12 cellular contexts compared by ENCODE assay signal in the genomic region with DNA sequence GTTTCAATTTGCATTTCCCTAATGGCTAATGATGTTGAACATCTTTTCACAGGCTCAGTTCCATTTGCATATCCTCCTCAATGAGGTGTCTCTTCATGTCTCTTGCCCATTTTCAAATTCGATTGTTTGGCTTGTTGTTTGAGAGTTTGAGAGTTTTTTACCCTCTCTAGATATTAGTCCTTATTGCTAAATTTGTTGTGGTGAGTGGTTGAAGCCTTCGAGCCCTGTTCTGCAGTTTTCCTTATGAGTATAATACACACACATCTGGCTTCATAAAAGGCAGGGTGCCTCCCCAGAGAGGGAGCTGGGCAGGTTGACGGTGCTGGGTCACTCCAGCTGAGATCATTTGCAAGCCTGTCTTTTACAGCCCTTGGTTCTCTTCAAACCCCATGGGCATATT.
DNase-seq lines count a peak whose midpoint lies in the region; ATAC-seq and TF ChIP-seq lines count a peak whose summit lies in the region.
"Had no signal": no experiment of that assay in that cellular context is flagged by ENCODE, and none has a peak within 500 bp of the region (broad histone marks: within the 10 kb centered on the region; RNA-seq: fewer than 3 reads in every experiment).

No MANE protein-coding gene starts in this region.

- peak overlapping the region; percentile 80 for H3K27ac Mint-ChIP-seq in activated CD4-positive, alpha-beta T cell treated with anti-CD3 and anti-CD28 coated beads, Interleukin-2, amount 10 ng/mL, durations not matched to agents 24 days and 14 days
- H3K27ac Mint-ChIP-seq in naive thymus-derived CD4-positive, alpha-beta T cell, result peak overlapping the region in 4 of 9 donors; percentile 30 to 78 (median 67)
- H3K27ac Mint-ChIP-seq in neural progenitor cell, result no peak overlapping the region

- no peaks in the 10 kb centered on the region for H3K9me2 ChIP-seq in hepatocyte (replicated peaks; ENCODE audit: insufficient read depth)

- POLR2A ChIA-PET in naive thymus-derived CD4-positive, alpha-beta T cell (lab: Charles Lee), result interaction anchor here (1.0 to 3.5 kb wide), 2 partner anchors 12 to 66 kb away, joined by 3 to 19 read pairs; no protein-coding TSS in a partner anchor

- no peaks in the 10 kb centered on the region for H3K36me3 ChIP-seq in naive thymus-derived CD4-positive, alpha-beta T cell (ENCODE audit: control insufficient read depth in 2 of 3, insufficient read depth in 3 of 3, low read length in 3 of 3)
- H3K36me3 ChIP-seq in neural progenitor cell (no peaks in the 10 kb centered on the region), hepatocyte (replicated peaks; ENCODE audit: insufficient read depth, low read depth) (no peaks in the 10 kb centered on the region), tibial artery (no peaks in the 10 kb centered on the region)
- H3K36me3 ChIP-seq: colonic mucosa had no signal

- H3K4me2 ChIP-seq in neural progenitor cell (no peak overlapping the region), hepatocyte (no peak overlapping the region)
- H3K4me2 ChIP-seq: A549 had no signal

- H3K27me3 Mint-ChIP-seq in activated CD4-positive, alpha-beta T cell treated with anti-CD3 and anti-CD28 coated beads, Interleukin-2, amount 10 ng/mL, durations not matched to agents 24 days and 14 days, result no peaks in the 10 kb centered on the region
- peaks cover 0 to 6% (median 0%) of the 10 kb centered on the region in 5 donors for H3K27me3 Mint-ChIP-seq in naive thymus-derived CD4-positive, alpha-beta T cell
- H3K27me3 Mint-ChIP-seq in neural progenitor cell (ENCODE audit: insufficient read depth, low read depth), result peaks cover 6% of the 10 kb centered on the region

- H2AFZ ChIP-seq in neural progenitor cell (replicated peaks) (no peak overlapping the region), hepatocyte (no peak overlapping the region)

- intact Hi-C loops in activated CD4-positive, alpha-beta T cell treated with anti-CD3 and anti-CD28 coated beads, Interleukin-2, amount 10 ng/mL, durations not matched to agents 24 days and 14 days (cut with micrococcal nuclease), result no loop called here
- intact Hi-C loops in naive thymus-derived CD4-positive, alpha-beta T cell (cut with micrococcal nuclease), result no loop called here
- intact Hi-C loops in tibial artery (cut with DNase I; ENCODE audit: low total_unique reads), result no loop called here

- no peak overlapping the region for H3K27ac ChIP-seq in naive thymus-derived CD4-positive, alpha-beta T cell (ENCODE audit: low read depth, low read length)
- H3K27ac ChIP-seq in neural progenitor cell (no peak overlapping the region), hepatocyte (no peak overlapping the region), tibial artery (no peak overlapping the region)
- H3K27ac ChIP-seq: A549, colonic mucosa had no signal

- ATAC-seq in GM21528 (IDR thresholded peaks at IDR 0.05; ENCODE audit: low FRiP score, unreplicated experiment) (peak; percentile 43), HG03159 (IDR thresholded peaks at IDR 0.05; ENCODE audit: unreplicated experiment) (peak; percentile 38)
- ATAC-seq in naive thymus-derived CD4-positive, alpha-beta T cell, result no peak

- H3K9me3 Mint-ChIP-seq in activated CD4-positive, alpha-beta T cell treated with anti-CD3 and anti-CD28 coated beads, Interleukin-2, amount 10 ng/mL, durations not matched to agents 24 days and 14 days, result no peaks in the 10 kb centered on the region
- peaks cover 0 to 4% (median 1%) of the 10 kb centered on the region in 11 donors for H3K9me3 Mint-ChIP-seq in naive thymus-derived CD4-positive, alpha-beta T cell
- peaks cover 5% of the 10 kb centered on the region for H3K9me3 Mint-ChIP-seq in neural progenitor cell

- no peak for DNase-seq in activated CD4-positive, alpha-beta T cell treated with anti-CD3 and anti-CD28 coated beads, Interleukin-2, amount 10 ng/mL, durations not matched to agents 24 days and 14 days
- no peak for DNase-seq in activated CD4-positive, alpha-beta T cell treated with anti-CD3 and anti-CD28 coated beads for 48 hours
- no peak for DNase-seq in naive thymus-derived CD4-positive, alpha-beta T cell
- DNase-seq in neural progenitor cell (ENCODE audit: low spot score), result no peak
- DNase-seq in hepatocyte (ENCODE audit: low spot score), result no peak
- DNase-seq in tibial artery, result no peak
- DNase-seq: colonic mucosa, GF-D8, NCI-H2171 treated with DMSO at 0.1 percent for 48 hours had no signal

- H4K20me1 ChIP-seq in neural progenitor cell (ENCODE audit: low read depth) (no peaks in the 10 kb centered on the region), hepatocyte (ENCODE audit: insufficient read depth, poor library complexity, severe bottlenecking) (no peaks in the 10 kb centered on the region)

- CTCF ChIA-PET in naive thymus-derived CD4-positive, alpha-beta T cell (lab: Charles Lee), result interaction anchor here (1.5 kb wide), 1 partner anchor 61 kb away, joined by 10 read pairs; no protein-coding TSS in a partner anchor

- TF ChIP-seq CTCF in neural progenitor cell (IDR thresholded peaks at IDR 0.05) (no peak), hepatocyte (IDR thresholded peaks at IDR 0.05; ENCODE audit: poor library complexity) (no peak), tibial artery (IDR thresholded peaks at IDR 0.05) (no peak)

- H3K4me1 ChIP-seq in naive thymus-derived CD4-positive, alpha-beta T cell (ENCODE audit: control insufficient read depth in 2 of 2, insufficient read depth in 2 of 2, low read length in 2 of 2), result peaks cover 20 to 26% of the 10 kb centered on the region in 2 donors
- H3K4me1 ChIP-seq in neural progenitor cell (peaks cover 22% of the 10 kb centered on the region), hepatocyte (ENCODE audit: insufficient read depth) (no peaks in the 10 kb centered on the region), tibial artery (no peaks in the 10 kb centered on the region)
- H3K4me1 ChIP-seq: A549, colonic mucosa had no signal

- H3K9ac ChIP-seq in neural progenitor cell, result no peak overlapping the region

- peaks cover 2% of the 10 kb centered on the region for H3K36me3 Mint-ChIP-seq in activated CD4-positive, alpha-beta T cell treated with anti-CD3 and anti-CD28 coated beads, Interleukin-2, amount 10 ng/mL, durations not matched to agents 24 days and 14 days (ENCODE audit: low read depth)
- H3K36me3 Mint-ChIP-seq in naive thymus-derived CD4-positive, alpha-beta T cell, result peaks cover 0 to 4% (median 4%) of the 10 kb centered on the region in 5 donors
- no peaks in the 10 kb centered on the region for H3K36me3 Mint-ChIP-seq in neural progenitor cell

- H3K4me3 Mint-ChIP-seq in activated CD4-positive, alpha-beta T cell treated with anti-CD3 and anti-CD28 coated beads, Interleukin-2, amount 10 ng/mL, durations not matched to agents 24 days and 14 days, result peak overlapping the region; percentile 66
- H3K4me3 Mint-ChIP-seq in naive thymus-derived CD4-positive, alpha-beta T cell, result peak overlapping the region in 6 of 10 donors; percentile 34 to 71 (median 68)
- H3K4me3 Mint-ChIP-seq in neural progenitor cell, result no peak overlapping the region

- H3K27me3 ChIP-seq in naive thymus-derived CD4-positive, alpha-beta T cell (ENCODE audit: control insufficient read depth in 2 of 2, insufficient read depth in 2 of 2, low read length in 2 of 2), result no peaks in the 10 kb centered on the region
- H3K27me3 ChIP-seq in neural progenitor cell (peaks cover 68% of the 10 kb centered on the region), hepatocyte (peaks cover 35% of the 10 kb centered on the region), tibial artery (peaks cover 0 to 3% of the 10 kb centered on the region in 2 donors)
- H3K27me3 ChIP-seq: colonic mucosa had no signal

- no peaks in the 10 kb centered on the region for H3K9me3 ChIP-seq in naive thymus-derived CD4-positive, alpha-beta T cell (ENCODE audit: control insufficient read depth in 2 of 3, low read length in 3 of 3)
- H3K9me3 ChIP-seq in neural progenitor cell (ENCODE audit: low read depth), result no peaks in the 10 kb centered on the region
- H3K9me3 ChIP-seq in hepatocyte (ENCODE audit: low read depth), result no peaks in the 10 kb centered on the region
- no peaks in the 10 kb centered on the region for H3K9me3 ChIP-seq in tibial artery
- H3K9me3 ChIP-seq: A549, colonic mucosa had no signal

- peaks cover 12% of the 10 kb centered on the region for H3F3A ChIP-seq in neural progenitor cell (ENCODE audit: low read depth)

- WGBS in hepatocyte (ENCODE audit: low lambda C conversion rate, missing lambda C conversion rate), result 60% methylated on average over 3 of the region's 3 CpGs

- H3K79me2 ChIP-seq in neural progenitor cell (ENCODE audit: low read depth), result no peaks in the 10 kb centered on the region
- H3K79me2 ChIP-seq in hepatocyte, result no peaks in the 10 kb centered on the region

- H3K4me3 ChIP-seq in naive thymus-derived CD4-positive, alpha-beta T cell (ENCODE audit: low read length), result no peak overlapping the region
- H3K4me3 ChIP-seq in neural progenitor cell (no peak overlapping the region), hepatocyte (no peak overlapping the region), tibial artery (no peak overlapping the region)
- H3K4me3 ChIP-seq: A549, colonic mucosa had no signal

- peaks cover 32% of the 10 kb centered on the region for H3K4me1 Mint-ChIP-seq in activated CD4-positive, alpha-beta T cell treated with anti-CD3 and anti-CD28 coated beads, Interleukin-2, amount 10 ng/mL, durations not matched to agents 24 days and 14 days
- peaks cover 21 to 44% (median 35%) of the 10 kb centered on the region in 7 donors for H3K4me1 Mint-ChIP-seq in naive thymus-derived CD4-positive, alpha-beta T cell
- H3K4me1 Mint-ChIP-seq in neural progenitor cell, result peaks cover 20% of the 10 kb centered on the region
